ENCODE assay signal across 8 cellular contexts in the genomic region with DNA sequence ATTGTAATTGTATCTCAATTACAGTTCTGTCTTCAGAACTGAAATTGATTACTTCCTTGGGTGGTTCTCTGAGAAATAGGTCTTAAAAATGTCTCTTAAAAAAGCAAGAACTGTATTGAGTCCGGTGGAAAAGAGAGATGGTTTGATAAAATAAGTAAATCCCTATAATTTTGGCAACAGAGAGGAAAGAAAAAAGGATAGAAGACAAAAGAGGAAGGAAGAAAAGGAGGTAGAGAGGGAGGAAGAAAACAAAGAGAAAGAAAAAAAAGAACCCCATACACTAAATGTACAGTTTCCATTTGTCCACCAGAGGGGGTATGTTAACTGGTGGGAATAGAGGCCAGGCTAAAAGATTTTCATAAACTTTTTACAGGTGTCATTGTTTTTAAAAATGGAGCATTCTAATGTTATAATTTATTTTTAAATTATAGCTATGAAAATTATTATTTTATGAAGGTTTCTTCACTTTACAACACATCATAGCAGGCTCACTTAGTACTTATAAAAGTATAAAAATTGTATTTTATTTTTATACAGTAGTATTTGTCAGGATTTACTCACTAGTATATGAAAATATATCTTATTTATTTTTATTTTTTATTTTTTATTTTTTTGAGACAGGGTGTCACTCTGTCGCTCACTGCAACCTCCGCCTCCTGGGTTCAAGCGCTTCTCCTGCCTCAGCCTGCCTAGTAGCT. TPM values are rescaled to one million over a fixed set of nuclear protein-coding genes. Genes with fewer than 3 reads are reported as not detected.
DNase-seq lines count a peak whose midpoint lies in the region; ATAC-seq and TF ChIP-seq lines count a peak whose summit lies in the region.

No MANE protein-coding gene starts in this region.

- in situ Hi-C loops in Panc1 (cut with HindIII; ENCODE audit: low pct_unique_long_range_greater_than_20kb, low sequenced_read_pairs), result no loop called here

- H3K36me3 ChIP-seq in Panc1 (ENCODE audit: control insufficient read depth, insufficient read depth, low read length), result peaks cover 2% of the 10 kb centered on the region; the same call in 1 of the 2 replicates
- no peaks in the 10 kb centered on the region for H3K36me3 ChIP-seq in colonic mucosa

- peak; percentile 79; the same call in 1 of the 2 replicates for TF ChIP-seq CTCF in Panc1 (IDR thresholded peaks at IDR 0.05)
- TF ChIP-seq CTCF in colonic mucosa (IDR thresholded peaks at IDR 0.05), result peak; percentile 84
- TF ChIP-seq CTCF in neural crest cell (conservative IDR thresholded peaks at IDR 0.05), result peak; percentile 93

- POLR2A ChIA-PET in Panc1 (lab: Charles Lee), result interaction anchor here (0.5 kb wide), 1 partner anchor 478 kb away, joined by 3 read pairs; no protein-coding TSS in a partner anchor

- H3K36me3 Mint-ChIP-seq in neural crest cell (ENCODE audit: low read depth), result no peaks in the 10 kb centered on the region

- H3K9me3 ChIP-seq in Panc1 (ENCODE audit: control insufficient read depth, insufficient read depth, low read depth, low read length), result no peaks in the 10 kb centered on the region
- H3K9me3 ChIP-seq in colonic mucosa, result no peaks in the 10 kb centered on the region

- H3K27me3 Mint-ChIP-seq in neural crest cell (ENCODE audit: low read depth), result no peaks in the 10 kb centered on the region

- H3K27ac ChIP-seq in Panc1 (ENCODE audit: low read length) (peak overlapping the region; percentile 64; the same call in 1 of the 2 replicates), colonic mucosa (no peak overlapping the region)

- H3K27me3 ChIP-seq in Panc1 (ENCODE audit: control insufficient read depth, insufficient read depth, low read length), result no peaks in the 10 kb centered on the region
- H3K27me3 ChIP-seq in colonic mucosa, result no peaks in the 10 kb centered on the region

- H3K9me3 Mint-ChIP-seq in neural crest cell, result no peaks in the 10 kb centered on the region

- intact Hi-C loops in Panc1 (cut with micrococcal nuclease; ENCODE audit: unreplicated experiment) (loop anchor here (5.0 kb wide), 1 partner anchor 374 kb away; no protein-coding TSS in a partner anchor), colonic mucosa (cut with DNase I) (no loop called here)

- no TSS peak for BruUV-seq in Panc1 (replicated peaks; lab: Mats Ljungman, UMichigan)

- peak overlapping the region; percentile 83 for H3K4me3 Mint-ChIP-seq in neural crest cell

- H3K4me1 Mint-ChIP-seq in neural crest cell, result peaks cover 31% of the 10 kb centered on the region

- H3K27ac Mint-ChIP-seq in neural crest cell (ENCODE audit: unreplicated experiment), result peak overlapping the region; percentile 97

- H3K4me1 ChIP-seq in Panc1 (ENCODE audit: control insufficient read depth, insufficient read depth, low read length), result peaks cover 10% of the 10 kb centered on the region
- H3K4me1 ChIP-seq in colonic mucosa, result peaks cover 4% of the 10 kb centered on the region

- no peak for ATAC-seq in Panc1
- no peak for ATAC-seq in GM19035 (IDR thresholded peaks at IDR 0.05; ENCODE audit: unreplicated experiment)
- ATAC-seq in GM19328 (IDR thresholded peaks at IDR 0.05; ENCODE audit: unreplicated experiment), result no peak

- H3K4me3 ChIP-seq in Panc1 (ENCODE audit: low read depth in 2 of 2, low read length in 2 of 2) (no peak overlapping the region; a peak in 1 of 4 replicates), colonic mucosa (no peak overlapping the region)

- CTCF ChIA-PET in Panc1 (lab: Charles Lee), result interaction anchor here (0.7 to 1.7 kb wide), 2 partner anchors 369 to 376 kb away, joined by 5 to 8 read pairs; no protein-coding TSS in a partner anchor

- H3K9ac ChIP-seq in colonic mucosa (ENCODE audit: low read depth in 2 of 2, low read length in 2 of 2), result no peak overlapping the region

- DNase-seq in DMS53 treated with DMSO at 0.1 percent for 48 hours (lab: John Stamatoyannopoulos, UW; ENCODE audit: unreplicated experiment) (peak; percentile 74), LHCN-M2 (ENCODE audit: low read depth) (peak; percentile 49), Panc1 (ENCODE audit: low read depth, low spot score) (no peak), colonic mucosa (no peak), neural crest cell (ENCODE audit: low read depth, low spot score) (no peak)
- DNase-seq in activated CD8-positive, alpha-beta memory T cell treated with anti-CD3 and anti-CD28 coated beads, Interleukin-2, amount 50 U/mL, for 48 hours, result no peak

RNA-seq across cellular contexts. Expression of gene UBE2T, which starts 2.1 kb away (rescaled TPM):
- total RNA-seq in LHCN-M2 (2014; rRNA removed) (78.4 and 107 TPM in 2 replicates), Panc1 (2021; ENCODE audit: unreplicated experiment) (67.8 TPM), colonic mucosa (10 to 100 TPM; 12.7 to 42.8 TPM), neural crest cell (69.3 and 71.7 TPM in 2 replicates)
- 44.9 TPM for polyA plus RNA-seq in LHCN-M2 (2012)
- 36.8 TPM for polyA plus RNA-seq in Panc1 (2012; ENCODE audit: insufficient read length)

RNA-seq across cellular contexts. Expression of gene PPP1R12B, which starts 4.7 kb away (rescaled TPM):
- total RNA-seq in LHCN-M2 (2014; rRNA removed) (4.7 and 9.8 TPM in 2 replicates), Panc1 (2021; ENCODE audit: unreplicated experiment) (13.1 TPM), colonic mucosa (100 to 1,000 TPM in 1 of 2 donors, 10 to 100 TPM in 1; 41.1 to 125 TPM), neural crest cell (18.2 and 18.5 TPM in 2 replicates)
- 3.2 TPM for polyA plus RNA-seq in LHCN-M2 (2012)
- polyA plus RNA-seq in Panc1 (2012; ENCODE audit: insufficient read length), result 2.1 TPM

Comparison
In these comparisons a context has a peak if more than half of its experiments do, and no peak if none do; other contexts are left out.
1. DNase-seq: peak in DMS53 treated with DMSO at 0.1 percent for 48 hours (single experiment) and LHCN-M2 (single experiment); none in Panc1 (single experiment), colonic mucosa (single experiment), neural crest cell (single experiment) and activated CD8-positive, alpha-beta memory T cell treated with anti-CD3 and anti-CD28 coated beads, Interleukin-2, amount 50 U/mL, for 48 hours (single experiment).
2. Peak in every context shown above with its lines, with median percentiles within 50 percentile points of each other: CTCF ChIP-seq.